In genomic region chr14:33515441-33515840, GRCh38 we compare ENCODE assay signal across 25 cellular contexts.
A peak's percentile ranks its signal among the peaks of the same experiment; 100 is the strongest.
DNase-seq lines count a peak whose midpoint lies in the region; FAIRE-seq and TF ChIP-seq lines count a peak whose summit lies in the region.
"Had no signal": no experiment of that assay in that cellular context is flagged by ENCODE, and none has a peak within 500 bp of the region (broad histone marks: within the 10 kb centered on the region; RNA-seq: fewer than 3 reads in every experiment).

No MANE protein-coding gene starts in this region.

- H3K4me1 ChIP-seq in OCI-LY3 (ENCODE audit: low read length), result peaks cover 72% of the 10 kb centered on the region
- H3K4me1 ChIP-seq in astrocyte (ENCODE audit: insufficient read depth, low read length), result peaks cover 30% of the 10 kb centered on the region
- peaks cover 6% of the 10 kb centered on the region for H3K4me1 ChIP-seq in smooth muscle cell (ENCODE audit: low read depth)
- H3K4me1 ChIP-seq: A549; BLaER1 treated with 17β-estradiol and CSF1 and Interleukin-3, amounts not matched to agents 10 nM and 100 nM had no signal

- H3K4me2 ChIP-seq in OCI-LY3 (ENCODE audit: low read length) (peak overlapping the region; percentile 59), astrocyte (ENCODE audit: low read length) (peak overlapping the region; percentile 31), smooth muscle cell (peak overlapping the region; percentile 38)
- H3K4me2 ChIP-seq: A549; BLaER1 treated with 17β-estradiol and CSF1 and Interleukin-3, amounts not matched to agents 10 nM and 100 nM; GM23338 had no signal

- peaks cover 15% of the 10 kb centered on the region for H3K4me1 Mint-ChIP-seq in astrocyte (ENCODE audit: low read depth, unreplicated experiment)
- H3K4me1 Mint-ChIP-seq: CD14-positive monocyte; CD8-positive, alpha-beta memory T cell; GM23338 had no signal

- 33% methylated on average over 5 of the region's 5 CpGs for WGBS in smooth muscle cell (ENCODE audit: low lambda C conversion rate)

- TF ChIP-seq CTCF in OCI-LY3 (IDR thresholded peaks at IDR 0.05; ENCODE audit: low read depth, low read length), result no peak
- TF ChIP-seq CTCF in astrocyte (IDR thresholded peaks at IDR 0.05; ENCODE audit: insufficient read depth, low read depth, low read length), result no peak
- no peak for TF ChIP-seq CTCF in brain microvascular endothelial cell (IDR thresholded peaks at IDR 0.05; ENCODE audit: low read depth, low read length, missing control alignments)
- no peak for TF ChIP-seq CTCF in smooth muscle cell (IDR thresholded peaks at IDR 0.05; ENCODE audit: borderline replicate concordance, insufficient read depth, poor library complexity, severe bottlenecking)

- H3K27me3 ChIP-seq in OCI-LY3 (ENCODE audit: low read depth, low read length) (no peaks in the 10 kb centered on the region), astrocyte (ENCODE audit: insufficient read depth, low read length) (no peaks in the 10 kb centered on the region), brain microvascular endothelial cell (replicated peaks) (no peaks in the 10 kb centered on the region), smooth muscle cell (ENCODE audit: low read depth) (no peaks in the 10 kb centered on the region)
- H3K27me3 ChIP-seq: BLaER1 treated with 17β-estradiol and CSF1 and Interleukin-3, amounts not matched to agents 10 nM and 100 nM had no signal

- FAIRE-seq in astrocyte (lab: Jason Lieb, UNC) (no peak), urothelium cell line (lab: Jason Lieb, UNC) (no peak)
- FAIRE-seq: A549, D721Med, GM12891, GM18507 had no signal

- H3K27ac ChIP-seq in OCI-LY3 (ENCODE audit: low read length), result peak overlapping the region; percentile 60
- no peak overlapping the region for H3K27ac ChIP-seq in astrocyte (ENCODE audit: low read depth, low read length)
- no peak overlapping the region for H3K27ac ChIP-seq in brain microvascular endothelial cell
- peak overlapping the region; percentile 66 for H3K27ac ChIP-seq in smooth muscle cell (ENCODE audit: low read depth)
- H3K27ac ChIP-seq: A549; BLaER1 treated with 17β-estradiol and CSF1 and Interleukin-3, amounts not matched to agents 10 nM and 100 nM had no signal

- no peaks in the 10 kb centered on the region for H3K36me3 Mint-ChIP-seq in astrocyte (ENCODE audit: low read depth, unreplicated experiment)
- H3K36me3 Mint-ChIP-seq: CD14-positive monocyte; CD8-positive, alpha-beta memory T cell had no signal

- H3K36me3 ChIP-seq in OCI-LY3 (replicated peaks; ENCODE audit: low read depth, low read length), result no peaks in the 10 kb centered on the region
- H3K36me3 ChIP-seq in astrocyte (ENCODE audit: insufficient read depth, low read length), result no peaks in the 10 kb centered on the region
- H3K36me3 ChIP-seq in brain microvascular endothelial cell (replicated peaks), result no peaks in the 10 kb centered on the region
- H3K36me3 ChIP-seq in smooth muscle cell (ENCODE audit: low read depth), result no peaks in the 10 kb centered on the region
- H3K36me3 ChIP-seq: BE2C; BLaER1 treated with 17β-estradiol and CSF1 and Interleukin-3, amounts not matched to agents 10 nM and 100 nM had no signal

- no peaks in the 10 kb centered on the region for H3K79me2 ChIP-seq in OCI-LY3 (ENCODE audit: low read length)
- H3K79me2 ChIP-seq in astrocyte (ENCODE audit: insufficient read depth, low read length), result no peaks in the 10 kb centered on the region
- H3K79me2 ChIP-seq in smooth muscle cell (ENCODE audit: low read depth), result no peaks in the 10 kb centered on the region

- H3F3A ChIP-seq in smooth muscle cell (ENCODE audit: low read depth), result peaks cover 3% of the 10 kb centered on the region

- H2AFZ ChIP-seq in OCI-LY3 (ENCODE audit: low read depth, low read length) (0 out of 2 replicates have a peak overlapping the region, but pooled peaks have one; percentile 6), astrocyte (ENCODE audit: low read depth, low read length) (no peak overlapping the region), smooth muscle cell (ENCODE audit: low read depth) (no peak overlapping the region)
- H2AFZ ChIP-seq: GM23338 had no signal

- no peak overlapping the region for H3K27ac Mint-ChIP-seq in astrocyte (ENCODE audit: unreplicated experiment)
- H3K27ac Mint-ChIP-seq: CD14-positive monocyte; CD4-positive, alpha-beta T cell; CD8-positive, alpha-beta memory T cell; GM23338; H9 had no signal

- in situ Hi-C loops in brain microvascular endothelial cell (cut with HindIII; ENCODE audit: low pct_ligation_motif_present, low sequenced_read_pairs) (no loop called here), KBM-7 (cut with MboI; ENCODE audit: low pct_unique_long_range_greater_than_20kb, low sequenced_read_pairs) (no loop called here)

- H3K9ac ChIP-seq in OCI-LY3 (ENCODE audit: low read length), result peak overlapping the region; percentile 21; the same call in 1 of the 2 replicates
- no peak overlapping the region for H3K9ac ChIP-seq in astrocyte (ENCODE audit: low read length)
- H3K9ac ChIP-seq in smooth muscle cell (ENCODE audit: low read depth), result no peak overlapping the region
- H3K9ac ChIP-seq: BLaER1 treated with 17β-estradiol and CSF1 and Interleukin-3, amounts not matched to agents 10 nM and 100 nM had no signal

- H3K9me3 Mint-ChIP-seq in astrocyte (ENCODE audit: unreplicated experiment), result no peaks in the 10 kb centered on the region
- H3K9me3 Mint-ChIP-seq: CD14-positive monocyte, GM23338, H9 had no signal

- no peak overlapping the region for H3K4me3 Mint-ChIP-seq in astrocyte (ENCODE audit: unreplicated experiment)
- H3K4me3 Mint-ChIP-seq: CD14-positive monocyte; CD4-positive, alpha-beta T cell; CD8-positive, alpha-beta memory T cell; GM23338; H9 had no signal

- DNase-seq in astrocyte (ENCODE audit: low read depth), result peak; percentile 61
- peak; percentile 18 for DNase-seq in brain microvascular endothelial cell
- DNase-seq in smooth muscle cell (lab: John Stamatoyannopoulos, UW; ENCODE audit: unreplicated experiment), result no peak
- DNase-seq in KBM-7, result no peak
- DNase-seq in urothelium cell line (ENCODE audit: low spot score), result no peak
- no peak for DNase-seq in HuH-7.5 (ENCODE audit: low spot score)
- DNase-seq: 8988T; ACHN; AML-193; BE2C; CD4-positive, alpha-beta T cell; CD8-positive, alpha-beta memory T cell; DMS 273 treated with DMSO at 0.1 percent for 48 hours; DMS79; EL; GDM1; H9 had no signal

- H4K20me1 ChIP-seq in OCI-LY3 (ENCODE audit: insufficient read depth, low read length) (no peaks in the 10 kb centered on the region), astrocyte (ENCODE audit: insufficient read depth, low read length) (no peaks in the 10 kb centered on the region), smooth muscle cell (ENCODE audit: low read depth) (no peaks in the 10 kb centered on the region)
- H4K20me1 ChIP-seq: BLaER1 treated with 17β-estradiol and CSF1 and Interleukin-3, amounts not matched to agents 10 nM and 100 nM had no signal

- H3K4me3 ChIP-seq in OCI-LY3 (ENCODE audit: low read length) (peak overlapping the region; percentile 24; the same call in 1 of the 2 replicates), astrocyte (ENCODE audit: insufficient read depth, low read depth, low read length) (no peak overlapping the region), brain microvascular endothelial cell (ENCODE audit: low read depth, low read length) (no peak overlapping the region), smooth muscle cell (no peak overlapping the region)
- H3K4me3 ChIP-seq: A549; BLaER1 treated with 17β-estradiol and CSF1 and Interleukin-3, amounts not matched to agents 10 nM and 100 nM; GM23338 had no signal

- no peaks in the 10 kb centered on the region for H3K9me3 ChIP-seq in OCI-LY3 (ENCODE audit: insufficient read depth, low read length)
- no peaks in the 10 kb centered on the region for H3K9me3 ChIP-seq in astrocyte (ENCODE audit: insufficient read depth, low read depth, low read length)
- H3K9me3 ChIP-seq in smooth muscle cell (replicated peaks; ENCODE audit: low read depth), result no peaks in the 10 kb centered on the region
- H3K9me3 ChIP-seq: A549; BE2C; BLaER1 treated with 17β-estradiol and CSF1 and Interleukin-3, amounts not matched to agents 10 nM and 100 nM had no signal

- no peaks in the 10 kb centered on the region for H3K27me3 Mint-ChIP-seq in astrocyte (ENCODE audit: low read depth, unreplicated experiment)
- H3K27me3 Mint-ChIP-seq: CD4-positive, alpha-beta T cell; CD8-positive, alpha-beta memory T cell had no signal

Comparison
In these comparisons a context has a peak if more than half of its experiments do, and no peak if none do; other contexts are left out.
1. H3K27ac ChIP-seq: peak in OCI-LY3 (single experiment) and smooth muscle cell (single experiment); none in astrocyte (single experiment) and brain microvascular endothelial cell (single experiment).
2. DNase-seq: peak in astrocyte (single experiment) and brain microvascular endothelial cell (single experiment); none in smooth muscle cell (single experiment), KBM-7 (single experiment), urothelium cell line (single experiment) and HuH-7.5 (single experiment).
3. Peak in every context shown above with its lines, with median percentiles within 50 percentile points of each other: H3K4me2 ChIP-seq.